ENCODE assay signal across 16 cellular contexts in the genomic region with DNA sequence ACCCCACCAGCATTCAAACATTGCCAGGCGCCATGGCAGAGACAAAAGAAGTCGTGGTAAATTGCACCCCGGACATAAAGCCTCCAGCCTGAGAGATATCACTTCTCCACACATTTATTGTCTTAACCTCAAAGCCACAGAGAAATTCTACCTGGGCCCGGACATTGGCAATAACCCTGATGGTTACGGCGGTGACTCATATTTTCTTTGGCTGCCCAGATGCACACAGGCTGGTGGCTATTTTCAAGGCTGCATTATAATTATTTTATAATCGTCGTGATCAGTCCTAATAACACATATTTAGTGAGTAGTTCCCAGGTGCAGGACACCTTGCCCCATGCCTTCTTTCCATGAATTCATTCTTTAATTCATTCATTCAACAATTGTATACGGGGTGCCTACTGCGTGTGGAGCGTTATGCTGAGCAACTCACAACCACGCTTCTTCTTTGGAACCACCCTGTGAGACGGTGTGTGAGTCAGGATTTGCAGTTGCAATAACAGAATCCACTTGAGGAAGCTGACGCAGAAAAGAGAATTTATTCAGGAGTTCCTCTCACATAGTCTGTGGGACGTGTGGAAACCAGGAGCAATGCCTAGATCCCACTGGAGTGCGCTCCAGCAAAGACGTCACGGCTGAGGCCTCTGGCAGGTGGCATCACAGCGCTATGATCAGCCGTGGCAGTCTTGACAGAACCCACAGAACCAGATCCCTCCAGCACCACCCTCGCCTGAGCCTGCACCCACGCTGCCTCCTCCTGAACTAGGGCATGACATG.
DNase-seq lines count a peak whose midpoint lies in the region; ATAC-seq and TF ChIP-seq lines count a peak whose summit lies in the region.
"Had no signal": no experiment of that assay in that cellular context is flagged by ENCODE, and none has a peak within 500 bp of the region (broad histone marks: within the 10 kb centered on the region; RNA-seq: fewer than 3 reads in every experiment).

No MANE protein-coding gene starts in this region.

- H3K4me2 ChIP-seq in fibroblast of lung (ENCODE audit: extremely low read depth, insufficient read depth, low read length) (no peak overlapping the region), skeletal muscle satellite cell (ENCODE audit: low read length) (peak overlapping the region; percentile 63)

- H3K4me3 ChIP-seq in HEK293 (ENCODE audit: low read depth, low read length): no peak overlapping the region
- H3K4me3 ChIP-seq in SJCRH30: no peak overlapping the region
- no peak overlapping the region for H3K4me3 ChIP-seq in fibroblast of lung (replicated peaks in 1 of 4; ENCODE audit: control extremely low read depth in 1 of 4, insufficient read depth in 1 of 4, low read depth in 3 of 4, low read length in 4 of 4)
- H3K4me3 ChIP-seq in skeletal muscle satellite cell (ENCODE audit: low read length): peak overlapping the region; percentile 9
- H3K4me3 ChIP-seq: tibial artery had no signal

- POLR2A ChIA-PET in HEK293 (lab: Yijun Ruan, JAX) (interaction anchor here (1.2 kb wide), 1 partner anchor 18 kb away, joined by 9 read pairs; no protein-coding TSS in a partner anchor), GM10248 (lab: Yijun Ruan, JAX) (no interaction called here)

- CTCF ChIA-PET in HEK293 (lab: Yijun Ruan, JAX) (interaction anchor here (1.1 to 2.2 kb wide), 3 partner anchors 10 to 65 kb away, joined by 3 to 6 read pairs (median 6); no protein-coding TSS in a partner anchor), GM10248 (lab: Yijun Ruan, JAX) (no interaction called here)

- H2AFZ ChIP-seq in fibroblast of lung (ENCODE audit: low read length): no peak overlapping the region

- no peaks in the 10 kb centered on the region for H3K9me3 ChIP-seq in HEK293 (ENCODE audit: control insufficient read depth, insufficient read depth, low read depth, low read length)
- H3K9me3 ChIP-seq in SJCRH30 (replicated peaks): no peaks in the 10 kb centered on the region
- H3K9me3 ChIP-seq in fibroblast of lung (ENCODE audit: control insufficient read depth, insufficient read depth, low read depth, low read length): no peaks in the 10 kb centered on the region
- H3K9me3 ChIP-seq in skeletal muscle satellite cell (replicated peaks; ENCODE audit: low read length): no peaks in the 10 kb centered on the region
- H3K9me3 ChIP-seq: tibial artery had no signal

- DNase-seq in SJCRH30 (peak in 1 of 2 experiments; percentile 40), fibroblast of lung (ENCODE audit: low read depth in 2 of 2) (peak; percentile 80 to 99), NCI-H2029 treated with DMSO at 0.1 percent for 48 hours (lab: John Stamatoyannopoulos, UW) (no peak), GM10248 (ENCODE audit: extremely low spot score) (no peak)
- DNase-seq: amniotic stem cell, DMS53, MV-4-11, NCI-H510A treated with DMSO at 0.1 percent for 48 hours, right cardiac atrium, SHP77 had no signal

- no peaks in the 10 kb centered on the region for H3K79me2 ChIP-seq in fibroblast of lung (ENCODE audit: control insufficient read depth, insufficient read depth, low read length)

- peaks cover 11% of the 10 kb centered on the region for H3K4me1 ChIP-seq in HEK293 (ENCODE audit: control insufficient read depth, insufficient read depth, low read length)
- H3K4me1 ChIP-seq in SJCRH30: peaks cover 63% of the 10 kb centered on the region
- H3K4me1 ChIP-seq in fibroblast of lung (ENCODE audit: control insufficient read depth, extremely low read depth, insufficient read depth, low read length): no peaks in the 10 kb centered on the region
- peaks cover 56% of the 10 kb centered on the region for H3K4me1 ChIP-seq in skeletal muscle satellite cell (ENCODE audit: control insufficient read depth, insufficient read depth, low read length)

- no peak overlapping the region for H3K9ac ChIP-seq in fibroblast of lung (ENCODE audit: insufficient read depth, low read length)
- peak overlapping the region; percentile 64 for H3K9ac ChIP-seq in skeletal muscle satellite cell (ENCODE audit: low read depth, low read length)

- TF ChIP-seq CTCF in HEK293 (tag by site-specific recombination; IDR thresholded peaks at IDR 0.05) (no peak), fibroblast of lung (conservative IDR thresholded peaks at IDR 0.05 in 1 of 2, IDR thresholded peaks at IDR 0.05 in 1 of 2; ENCODE audit: low read depth in 1 of 2, low read length in 2 of 2) (no peak), GM10248 (IDR thresholded peaks at IDR 0.05; ENCODE audit: control extremely low read depth, extremely low read depth, low read depth, missing control alignments) (no peak)

- H3K36me3 ChIP-seq in HEK293 (ENCODE audit: control insufficient read depth in 2 of 2, insufficient read depth in 1 of 2, low read length in 2 of 2) (no peaks in the 10 kb centered on the region), SJCRH30 (no peaks in the 10 kb centered on the region), fibroblast of lung (ENCODE audit: control insufficient read depth, insufficient read depth, low read length) (no peaks in the 10 kb centered on the region), skeletal muscle satellite cell (ENCODE audit: insufficient read depth, low read length) (no peaks in the 10 kb centered on the region)
- H3K36me3 ChIP-seq: tibial artery had no signal

- H3K27ac ChIP-seq in HEK293 (ENCODE audit: extremely low read depth, low read depth, low read length) (peak overlapping the region; percentile 24; the same call in 1 of the 2 replicates), SJCRH30 (peak overlapping the region; percentile 5), fibroblast of lung (ENCODE audit: insufficient read depth, low read length) (no peak overlapping the region)
- H3K27ac ChIP-seq: tibial artery, VCaP had no signal

- no peaks in the 10 kb centered on the region for H4K20me1 ChIP-seq in fibroblast of lung (ENCODE audit: control insufficient read depth, extremely low read depth, insufficient read depth, low read length)

- H3K27me3 ChIP-seq in SJCRH30 (no peaks in the 10 kb centered on the region), fibroblast of lung (ENCODE audit: control insufficient read depth, insufficient read depth, low read length) (peaks cover 30% of the 10 kb centered on the region), skeletal muscle satellite cell (ENCODE audit: control insufficient read depth, insufficient read depth, low read length) (peaks cover 11% of the 10 kb centered on the region)
- H3K27me3 ChIP-seq: tibial artery had no signal

- no peak for ATAC-seq in HG03571 (IDR thresholded peaks at IDR 0.05; ENCODE audit: unreplicated experiment)
- ATAC-seq in GM18867 (IDR thresholded peaks at IDR 0.05; ENCODE audit: unreplicated experiment): no peak
- ATAC-seq: right cardiac atrium had no signal

TF ChIP-seq in HEK293, 187 proteins besides CTCF, POLR2A, EP300 and RAD21:
- 0 out of 2 replicates have a peak, but pooled peaks have one; percentile 36 for TF ChIP-seq SP7 (tag by site-specific recombination; IDR thresholded peaks at IDR 0.05)
- TF ChIP-seq, protein P1, sequence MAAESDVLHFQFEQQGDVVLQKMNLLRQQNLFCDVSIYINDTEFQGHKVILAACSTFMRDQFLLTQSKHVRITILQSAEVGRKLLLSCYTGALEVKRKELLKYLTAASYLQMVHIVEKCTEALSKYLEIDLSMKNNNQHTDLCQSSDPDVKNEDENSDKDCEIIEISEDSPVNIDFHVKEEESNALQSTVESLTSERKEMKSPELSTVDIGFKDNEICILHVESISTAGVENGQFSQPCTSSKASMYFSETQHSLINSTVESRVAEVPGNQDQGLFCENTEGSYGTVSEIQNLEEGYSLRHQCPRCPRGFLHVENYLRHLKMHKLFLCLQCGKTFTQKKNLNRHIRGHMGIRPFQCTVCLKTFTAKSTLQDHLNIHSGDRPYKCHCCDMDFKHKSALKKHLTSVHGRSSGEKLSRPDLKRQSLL (tag by site-specific recombination; IDR thresholded peaks at IDR 0.05): no peak
- TF ChIP-seq ZNF600 (tag by site-specific recombination; IDR thresholded peaks at IDR 0.05): 0 out of 2 replicates have a peak, but pooled peaks have one; percentile 34
- TF ChIP-seq ZNF660 (tag by site-specific recombination; IDR thresholded peaks at IDR 0.05): peak; percentile 31; the same call in 1 of the 2 replicates
- TF ChIP-seq ZFHX2 (tag by site-specific recombination; conservative IDR thresholded peaks at IDR 0.05): peak; percentile 38; the same call in 1 of the 2 replicates
- TF ChIP-seq ZNF19 (tag by site-specific recombination; IDR thresholded peaks at IDR 0.05; ENCODE audit: low read depth): no peak

Comparison
In these comparisons a context has a peak if more than half of its experiments do, and no peak if none do; other contexts are left out.
1. DNase-seq: peak in fibroblast of lung (2 of 2); none in NCI-H2029 treated with DMSO at 0.1 percent for 48 hours (single experiment) and GM10248 (single experiment).